In genomic region chr5:176577312-176578176, GRCh38 we compare ENCODE assay signal across 20 cellular contexts. TPM values are rescaled to one million over a fixed set of nuclear protein-coding genes. Genes with fewer than 3 reads are reported as not detected.
"Had no signal": no experiment of that assay in that cellular context is flagged by ENCODE, and none has a peak within 500 bp of the region (broad histone marks: within the 10 kb centered on the region; RNA-seq: fewer than 3 reads in every experiment).

No MANE protein-coding gene starts in this region.

- H3K4me1 ChIP-seq: transverse colon had no signal

- H3K4me1 Mint-ChIP-seq: activated naive CD8-positive, alpha-beta T cell treated with anti-CD3 and anti-CD28 coated beads, Interleukin-2, amount 50 U/mL, for 24 hours had no signal

- DNase-seq: heart left ventricle; left cardiac atrium; stimulated activated CD4-positive, alpha-beta T cell treated with anti-CD3 and anti-CD28 coated beads, Interleukin-2, amount 100 ng/mL, for 48 hours; stimulated activated naive CD4-positive, alpha-beta T cell treated with Interleukin-2 at 50 U/mL for 16 hours had no signal

- H3K27me3 ChIP-seq: heart left ventricle, transverse colon had no signal

- H3K27me3 Mint-ChIP-seq: activated naive CD8-positive, alpha-beta T cell treated with anti-CD3 and anti-CD28 coated beads, Interleukin-2, amount 50 U/mL, for 24 hours; naive thymus-derived CD4-positive, alpha-beta T cell had no signal

- ATAC-seq: activated naive CD8-positive, alpha-beta T cell treated with anti-CD3 and anti-CD28 coated beads, Interleukin-2, amount 50 U/mL, for 24 hours had no signal

- H3K27ac Mint-ChIP-seq: activated naive CD4-positive, alpha-beta T cell treated with anti-CD3 and anti-CD28 coated beads for 36 hours; activated naive CD8-positive, alpha-beta T cell treated with anti-CD3 and anti-CD28 coated beads, Interleukin-2, amount 50 U/mL, for 24 hours; activated T-helper 2 cell treated with anti-CD3 and anti-CD28 coated beads, Interferon-gamma antibody, Interleukin-2, Interleukin-4, amounts not matched to agents 10 μg/mL and 5 μg/mL and 100 μg/mL, durations not matched to agents 14 hours and 24 hours and 36 hours; effector memory CD8-positive, alpha-beta T cell; immature natural killer cell; naive thymus-derived CD4-positive, alpha-beta T cell; T-helper 2 cell treated with Interferon-gamma antibody and Interleukin-4, amounts not matched to agents 5 μg/mL and 100 μg/mL, for 36 hours had no signal

- H3K9me3 Mint-ChIP-seq: activated naive CD4-positive, alpha-beta T cell treated with anti-CD3 and anti-CD28 coated beads for 36 hours; activated naive CD8-positive, alpha-beta T cell treated with anti-CD3 and anti-CD28 coated beads, Interleukin-2, amount 50 U/mL, for 24 hours; activated T-helper 2 cell treated with anti-CD3 and anti-CD28 coated beads, Interferon-gamma antibody, Interleukin-2, Interleukin-4, amounts not matched to agents 10 μg/mL and 5 μg/mL and 100 μg/mL, durations not matched to agents 14 hours and 24 hours and 36 hours; effector memory CD8-positive, alpha-beta T cell; immature natural killer cell; T-helper 2 cell treated with Interferon-gamma antibody and Interleukin-4, amounts not matched to agents 5 μg/mL and 100 μg/mL, for 36 hours had no signal

- H3K36me3 ChIP-seq: heart left ventricle, transverse colon had no signal

- H3K4me3 ChIP-seq: heart left ventricle, transverse colon had no signal

- H3K27ac ChIP-seq: epithelial cell of prostate, heart left ventricle, transverse colon had no signal

- H3K36me3 Mint-ChIP-seq: immature natural killer cell; naive thymus-derived CD4-positive, alpha-beta T cell had no signal

- H3K4me3 Mint-ChIP-seq: activated naive CD4-positive, alpha-beta T cell treated with anti-CD3 and anti-CD28 coated beads for 36 hours; activated naive CD8-positive, alpha-beta T cell treated with anti-CD3 and anti-CD28 coated beads, Interleukin-2, amount 50 U/mL, for 24 hours; effector memory CD8-positive, alpha-beta T cell; immature natural killer cell; naive thymus-derived CD4-positive, alpha-beta T cell; T-helper 2 cell treated with Interferon-gamma antibody and Interleukin-4, amounts not matched to agents 5 μg/mL and 100 μg/mL, for 36 hours had no signal

RNA-seq across cellular contexts. Expression of gene CDHR2, which starts 28.4 kb away (rescaled TPM):
- total RNA-seq: aorta, lung microvascular endothelial cell, skeletal muscle tissue had no signal
- polyA plus RNA-seq: fibroblast of lung; immature natural killer cell; naive thymus-derived CD4-positive, alpha-beta T cell had no signal

RNA-seq across cellular contexts. Expression of gene GPRIN1, which starts 32.4 kb away (rescaled TPM):
- polyA plus RNA-seq: naive thymus-derived CD4-positive, alpha-beta T cell had no signal

RNA-seq across cellular contexts. Expression of gene SNCB, which starts 52.8 kb away (rescaled TPM):
- total RNA-seq: activated naive CD4-positive, alpha-beta T cell treated with anti-CD3 and anti-CD28 coated beads for 36 hours; activated T-helper 2 cell treated with anti-CD3 and anti-CD28 coated beads, Interferon-gamma antibody, Interleukin-2, Interleukin-4, amounts not matched to agents 10 μg/mL and 5 μg/mL and 100 μg/mL, durations not matched to agents 14 hours and 24 hours and 36 hours; aorta; bronchial epithelial cell; mononuclear cell; naive thymus-derived CD4-positive, alpha-beta T cell; skeletal muscle tissue; transverse colon had no signal
- polyA plus RNA-seq: aorta; heart left ventricle; naive thymus-derived CD4-positive, alpha-beta T cell had no signal

RNA-seq across cellular contexts. Expression of gene EIF4E1B, which starts 52.9 kb away (rescaled TPM):
- total RNA-seq: activated naive CD4-positive, alpha-beta T cell treated with anti-CD3 and anti-CD28 coated beads for 36 hours; activated T-helper 2 cell treated with anti-CD3 and anti-CD28 coated beads, Interferon-gamma antibody, Interleukin-2, Interleukin-4, amounts not matched to agents 10 μg/mL and 5 μg/mL and 100 μg/mL, durations not matched to agents 14 hours and 24 hours and 36 hours; aorta; bronchial epithelial cell; dermis blood vessel endothelial cell; fibroblast of lung; heart left ventricle; left cardiac atrium; lung microvascular endothelial cell; naive thymus-derived CD4-positive, alpha-beta T cell; skeletal muscle tissue; transverse colon had no signal
- polyA plus RNA-seq: aorta; fibroblast of lung; heart left ventricle; immature natural killer cell; naive thymus-derived CD4-positive, alpha-beta T cell had no signal
